ENCODE assay signal across 20 cellular contexts in genomic region chr22:22387386-22387736, GRCh38.
DNase-seq lines count a peak whose midpoint lies in the region; ATAC-seq and TF ChIP-seq lines count a peak whose summit lies in the region.
"Had no signal": no experiment of that assay in that cellular context is flagged by ENCODE, and none has a peak within 500 bp of the region (broad histone marks: within the 10 kb centered on the region; RNA-seq: fewer than 3 reads in every experiment).

No MANE protein-coding gene starts in this region.

- TF ChIP-seq CTCF in hepatocyte (IDR thresholded peaks at IDR 0.05; ENCODE audit: poor library complexity) (no peak), osteocyte (IDR thresholded peaks at IDR 0.05) (no peak)

- ATAC-seq in stimulated activated naive B cell treated with anti-CD40 and anti-IgM and Interleukin-4, amounts not matched to agents 10 μg/mL and 1 μg/mL and 100 μg/mL, for 72 hours (replicated peaks) = no peak
- ATAC-seq in HG03378 (IDR thresholded peaks at IDR 0.05; ENCODE audit: unreplicated experiment) = no peak
- ATAC-seq: CD8-positive, alpha-beta T cell; GM12878; GM23338; HCT116 had no signal

- H3K4me3 Mint-ChIP-seq in osteocyte (ENCODE audit: unreplicated experiment) = no peak overlapping the region
- H3K4me3 Mint-ChIP-seq in stimulated activated naive B cell treated with anti-CD40 and anti-IgM and Interleukin-4, amounts not matched to agents 10 μg/mL and 1 μg/mL and 100 μg/mL, for 72 hours = no peak overlapping the region
- H3K4me3 Mint-ChIP-seq: B cell; CD4-positive, CD25-positive, alpha-beta regulatory T cell; CD8-positive, alpha-beta T cell; GM23338; H9 had no signal

- H2AFZ ChIP-seq in hepatocyte = no peak overlapping the region
- H2AFZ ChIP-seq: GM23338 had no signal

- H3K4me1 ChIP-seq in hepatocyte (ENCODE audit: insufficient read depth) = peaks cover 9% of the 10 kb centered on the region
- H3K4me1 ChIP-seq: BLaER1 had no signal

- no peak overlapping the region for H3K27ac Mint-ChIP-seq in osteocyte (ENCODE audit: unreplicated experiment)
- no peak overlapping the region for H3K27ac Mint-ChIP-seq in stimulated activated naive B cell treated with anti-CD40 and anti-IgM and Interleukin-4, amounts not matched to agents 10 μg/mL and 1 μg/mL and 100 μg/mL, for 72 hours
- H3K27ac Mint-ChIP-seq: B cell; CD4-positive, CD25-positive, alpha-beta regulatory T cell; CD8-positive, alpha-beta T cell; GM23338; H9 had no signal

- peaks cover 3% of the 10 kb centered on the region for H3K9me3 Mint-ChIP-seq in osteocyte (ENCODE audit: unreplicated experiment)
- peaks cover 0 to 1% of the 10 kb centered on the region in 2 donors for H3K9me3 Mint-ChIP-seq in stimulated activated naive B cell treated with anti-CD40 and anti-IgM and Interleukin-4, amounts not matched to agents 10 μg/mL and 1 μg/mL and 100 μg/mL, for 72 hours

- no peaks in the 10 kb centered on the region for H3K36me3 Mint-ChIP-seq in osteocyte (ENCODE audit: unreplicated experiment)
- no peaks in the 10 kb centered on the region for H3K36me3 Mint-ChIP-seq in stimulated activated naive B cell treated with anti-CD40 and anti-IgM and Interleukin-4, amounts not matched to agents 10 μg/mL and 1 μg/mL and 100 μg/mL, for 72 hours
- H3K36me3 Mint-ChIP-seq: CD4-positive, CD25-positive, alpha-beta regulatory T cell; CD8-positive, alpha-beta T cell had no signal

- H3K27me3 ChIP-seq in hepatocyte = peaks cover 7% of the 10 kb centered on the region
- H3K27me3 ChIP-seq: BLaER1 had no signal

- peak; percentile 13 for DNase-seq in COLO668 (lab: John Stamatoyannopoulos, UW; ENCODE audit: unreplicated experiment)
- peak; percentile 50 for DNase-seq in NCI-H69 (lab: John Stamatoyannopoulos, UW)
- DNase-seq in hepatocyte (ENCODE audit: low spot score) = no peak
- peak; percentile 78 for DNase-seq in osteocyte (ENCODE audit: extremely low spot score, unreplicated experiment)
- no peak for DNase-seq in stimulated activated naive B cell treated with anti-CD40 and anti-IgM and Interleukin-4, amounts not matched to agents 10 μg/mL and 1 μg/mL and 100 μg/mL, for 72 hours
- DNase-seq in NCI-H2081 (lab: John Stamatoyannopoulos, UW) = no peak
- DNase-seq in AG20443 (ENCODE audit: low spot score) = no peak
- DNase-seq: CD4-positive, CD25-positive, alpha-beta regulatory T cell; CD8-positive, alpha-beta T cell; DMS 273 treated with DMSO at 0.1 percent for 48 hours; EL; GDM1; H9 had no signal

- no peaks in the 10 kb centered on the region for H3K79me2 ChIP-seq in hepatocyte

- H4K20me1 ChIP-seq in hepatocyte (ENCODE audit: insufficient read depth, poor library complexity, severe bottlenecking) = no peaks in the 10 kb centered on the region
- H4K20me1 ChIP-seq: BLaER1 had no signal

- peaks cover 36% of the 10 kb centered on the region for H3K27me3 Mint-ChIP-seq in osteocyte (ENCODE audit: unreplicated experiment)
- no peaks in the 10 kb centered on the region for H3K27me3 Mint-ChIP-seq in stimulated activated naive B cell treated with anti-CD40 and anti-IgM and Interleukin-4, amounts not matched to agents 10 μg/mL and 1 μg/mL and 100 μg/mL, for 72 hours
- H3K27me3 Mint-ChIP-seq: B cell had no signal

- no peaks in the 10 kb centered on the region for H3K4me1 Mint-ChIP-seq in osteocyte (ENCODE audit: unreplicated experiment)
- H3K4me1 Mint-ChIP-seq in stimulated activated naive B cell treated with anti-CD40 and anti-IgM and Interleukin-4, amounts not matched to agents 10 μg/mL and 1 μg/mL and 100 μg/mL, for 72 hours = peaks cover 0 to 6% of the 10 kb centered on the region in 2 donors
- H3K4me1 Mint-ChIP-seq: CD4-positive, CD25-positive, alpha-beta regulatory T cell; GM23338; H9 had no signal

- H3K4me3 ChIP-seq in hepatocyte = no peak overlapping the region
- H3K4me3 ChIP-seq: BLaER1, GM12878, GM23338 had no signal

- no peaks in the 10 kb centered on the region for H3K36me3 ChIP-seq in hepatocyte (replicated peaks; ENCODE audit: insufficient read depth, low read depth)
- H3K36me3 ChIP-seq: BLaER1 had no signal

- no peaks in the 10 kb centered on the region for H3K9me2 ChIP-seq in hepatocyte (replicated peaks; ENCODE audit: insufficient read depth)

- H3K27ac ChIP-seq in hepatocyte = no peak overlapping the region
- H3K27ac ChIP-seq: BLaER1, C4-2B had no signal

- peak overlapping the region; percentile 23 for H3K4me2 ChIP-seq in hepatocyte
- H3K4me2 ChIP-seq: BLaER1, GM23338 had no signal

- H3K9me3 ChIP-seq in hepatocyte (ENCODE audit: low read depth) = no peaks in the 10 kb centered on the region

- 36% methylated on average over 1 of the region's 1 CpG for WGBS in hepatocyte (ENCODE audit: low lambda C conversion rate, missing lambda C conversion rate)

Comparison
In these comparisons a context has a peak if more than half of its experiments do, and no peak if none do; other contexts are left out.
1. DNase-seq: peak in COLO668 (single experiment), NCI-H69 (single experiment) and osteocyte (single experiment); none in hepatocyte (single experiment), stimulated activated naive B cell treated with anti-CD40 and anti-IgM and Interleukin-4, amounts not matched to agents 10 μg/mL and 1 μg/mL and 100 μg/mL, for 72 hours (single experiment), NCI-H2081 (0 of 2) and AG20443 (single experiment).